In genomic region chr1:1280782-1281481, GRCh38 we compare ENCODE assay signal across 20 cellular contexts. TPM values are rescaled to one million over a fixed set of nuclear protein-coding genes. Genes with fewer than 3 reads are reported as not detected.
"Had no signal": no experiment of that assay in that cellular context is flagged by ENCODE, and none has a peak within 500 bp of the region (broad histone marks: within the 10 kb centered on the region; RNA-seq: fewer than 3 reads in every experiment).

No MANE protein-coding gene starts in this region.

- H3K4me3 ChIP-seq: ascending aorta, breast epithelium, SK-N-MC, upper lobe of right lung had no signal

- DNase-seq: activated CD4-positive, alpha-beta T cell treated with anti-CD3 and anti-CD28 coated beads, Interleukin-2, amount 50 U/mL, for 48 hours; activated CD4-positive, CD25-positive, alpha-beta regulatory T cell treated with anti-CD3 and anti-CD28 coated beads, Interleukin-2, amount 50 U/mL, for 72 hours; activated naive CD4-positive, alpha-beta T cell treated with anti-CD3 and anti-CD28 coated beads for 36 hours; activated naive CD8-positive, alpha-beta T cell treated with anti-CD3 and anti-CD28 coated beads, Interleukin-2, amount 50 U/mL, for 24 hours; dermis blood vessel endothelial cell; head of caudate nucleus; immature natural killer cell; mammary epithelial cell; naive thymus-derived CD8-positive, alpha-beta T cell; retina; stimulated activated CD4-positive, alpha-beta T cell treated with anti-CD3 and anti-CD28 coated beads, Interleukin-4, amount 100 ng/mL, for 24 hours; stimulated activated CD8-positive, alpha-beta memory T cell treated with anti-CD3 and anti-CD28 coated beads, Interleukin-4, amount 100 ng/mL, for 48 hours; stimulated activated naive CD4-positive, alpha-beta T cell treated with Interleukin-2 at 50 U/mL for 16 hours; T1000 had no signal

- ATAC-seq: activated naive CD8-positive, alpha-beta T cell treated with anti-CD3 and anti-CD28 coated beads, Interleukin-2, amount 50 U/mL, for 24 hours; activated T-helper 17 cell treated with anti-CD3 and anti-CD28 coated beads, Interleukin-2, amount 50 U/mL, for 72 hours; naive thymus-derived CD8-positive, alpha-beta T cell had no signal

- H3K27me3 ChIP-seq: ascending aorta had no signal

- H3K9me3 ChIP-seq: ascending aorta, breast epithelium, upper lobe of right lung had no signal

- H3K36me3 ChIP-seq: ascending aorta, breast epithelium, upper lobe of right lung had no signal

- H3K4me1 ChIP-seq: ascending aorta, breast epithelium, upper lobe of right lung had no signal

- H3K27ac ChIP-seq: ascending aorta, SK-N-MC, upper lobe of right lung had no signal

RNA-seq across cellular contexts. Expression of gene SCNN1D, which starts 0.7 kb away (rescaled TPM):
- polyA plus RNA-seq: immature natural killer cell had no signal

RNA-seq across cellular contexts. Expression of gene C1QTNF12, which starts 34.4 kb away (rescaled TPM):
- total RNA-seq: ascending aorta, frontal cortex had no signal
- polyA plus RNA-seq: immature natural killer cell had no signal
